Comparison of ENCODE assay signal across 15 cellular contexts in the genomic region with DNA sequence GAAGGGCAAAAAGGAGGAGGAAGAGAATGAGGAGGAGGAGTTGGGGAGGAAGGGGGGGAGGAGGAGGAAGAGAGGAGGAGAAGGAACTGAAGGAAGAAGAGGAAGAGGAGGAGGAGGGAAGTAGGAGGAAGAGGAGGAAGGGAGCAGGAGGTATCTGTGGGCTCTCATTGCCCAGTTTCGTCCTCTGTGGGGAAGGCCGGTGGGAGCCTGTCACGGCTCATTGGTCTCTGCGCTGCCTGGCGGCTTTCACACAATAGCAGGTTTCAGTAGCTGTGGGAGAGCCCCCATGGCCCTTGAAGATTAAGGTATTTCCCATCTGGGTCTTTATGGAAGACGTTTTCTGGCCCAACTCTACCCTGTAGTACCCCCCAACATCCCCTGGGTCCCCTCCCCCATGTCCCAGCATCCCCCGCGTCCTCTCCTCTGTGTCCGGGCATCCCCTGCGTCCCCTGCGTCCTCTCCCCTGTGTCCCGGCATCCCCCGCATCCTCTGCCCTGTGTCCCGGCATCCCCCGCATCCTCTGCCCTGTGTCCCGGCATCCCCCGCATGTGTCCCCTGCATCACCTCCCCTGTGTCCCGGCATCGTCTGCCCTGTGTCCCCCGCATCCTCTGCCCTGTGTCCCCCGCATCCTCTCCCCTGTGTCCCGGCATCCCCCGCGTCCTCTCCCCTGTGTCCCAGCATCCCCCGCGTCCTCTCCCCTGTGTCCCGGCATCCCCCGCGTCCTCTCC.
A peak's percentile ranks its signal among the peaks of the same experiment; 100 is the strongest.
DNase-seq lines count a peak whose midpoint lies in the region; ATAC-seq and TF ChIP-seq lines count a peak whose summit lies in the region.
"Had no signal": no experiment of that assay in that cellular context is flagged by ENCODE, and none has a peak within 500 bp of the region (broad histone marks: within the 10 kb centered on the region; RNA-seq: fewer than 3 reads in every experiment).

No MANE protein-coding gene starts in this region.

- H3K27ac ChIP-seq in OCI-LY3 (ENCODE audit: low read length), result peak overlapping the region; percentile 34; the same call in 1 of the 2 replicates
- H3K27ac ChIP-seq: ascending aorta, lower lobe of right lung, neutrophil had no signal

- H3K27me3 ChIP-seq in OCI-LY3 (ENCODE audit: low read depth, low read length), result no peaks in the 10 kb centered on the region
- H3K27me3 ChIP-seq: ascending aorta had no signal

- ATAC-seq in GM18511 (IDR thresholded peaks at IDR 0.05; ENCODE audit: unreplicated experiment) (peak; percentile 60), GM21515 (IDR thresholded peaks at IDR 0.05; ENCODE audit: unreplicated experiment) (peak; percentile 77)
- ATAC-seq: activated CD8-positive, alpha-beta T cell treated with anti-CD3 and anti-CD28 coated beads, Interleukin-2, amount 10 ng/mL, durations not matched to agents 7 days and 5 days; CD8-positive, alpha-beta T cell; lower lobe of right lung had no signal

- no peak overlapping the region for H2AFZ ChIP-seq in OCI-LY3 (ENCODE audit: low read depth, low read length)

- peaks cover 15% of the 10 kb centered on the region for H3K4me1 ChIP-seq in OCI-LY3 (ENCODE audit: low read length)
- H3K4me1 ChIP-seq: ascending aorta, lower lobe of right lung had no signal

- no peak for TF ChIP-seq CTCF in OCI-LY3 (IDR thresholded peaks at IDR 0.05; ENCODE audit: low read depth, low read length)

- no peaks in the 10 kb centered on the region for H4K20me1 ChIP-seq in OCI-LY3 (ENCODE audit: insufficient read depth, low read length)

- no peak overlapping the region for H3K9ac ChIP-seq in OCI-LY3 (ENCODE audit: low read length)

- H3K79me2 ChIP-seq in OCI-LY3 (ENCODE audit: low read length), result no peaks in the 10 kb centered on the region

- H3K4me2 ChIP-seq in OCI-LY3 (ENCODE audit: low read length), result no peak overlapping the region

- no peaks in the 10 kb centered on the region for H3K36me3 ChIP-seq in OCI-LY3 (replicated peaks; ENCODE audit: low read depth, low read length)
- H3K36me3 ChIP-seq: ascending aorta, lower lobe of right lung, neutrophil had no signal

- DNase-seq in stimulated activated CD8-positive, alpha-beta memory T cell treated with anti-CD3 and anti-CD28 coated beads, Interleukin-4, amount 100 ng/mL, for 48 hours, result peak; percentile 6
- DNase-seq in stimulated activated naive CD4-positive, alpha-beta T cell (lab: John Stamatoyannopoulos, UW), result no peak
- DNase-seq in GOT3 (lab: John Stamatoyannopoulos, UW), result no peak
- no peak for DNase-seq in CD1c-positive myeloid dendritic cell (ENCODE audit: extremely low spot score)
- DNase-seq: activated CD8-positive, alpha-beta T cell treated with anti-CD3 and anti-CD28 coated beads, Interleukin-2, amount 10 ng/mL, durations not matched to agents 7 days and 5 days; activated effector memory CD4-positive, alpha-beta T cell treated with anti-CD3 and anti-CD28 coated beads, Interleukin-2, amount 50 U/mL, for 16 hours; CD8-positive, alpha-beta T cell; cortex of kidney; lower lobe of right lung; MM.1S had no signal

- H3K9me3 ChIP-seq in OCI-LY3 (ENCODE audit: insufficient read depth, low read length), result no peaks in the 10 kb centered on the region
- H3K9me3 ChIP-seq: ascending aorta, lower lobe of right lung, neutrophil had no signal

- no peak overlapping the region for H3K4me3 ChIP-seq in OCI-LY3 (ENCODE audit: low read length)
- H3K4me3 ChIP-seq: ascending aorta, lower lobe of right lung had no signal
